ENCODE assay signal across 6 cellular contexts in the genomic region with DNA sequence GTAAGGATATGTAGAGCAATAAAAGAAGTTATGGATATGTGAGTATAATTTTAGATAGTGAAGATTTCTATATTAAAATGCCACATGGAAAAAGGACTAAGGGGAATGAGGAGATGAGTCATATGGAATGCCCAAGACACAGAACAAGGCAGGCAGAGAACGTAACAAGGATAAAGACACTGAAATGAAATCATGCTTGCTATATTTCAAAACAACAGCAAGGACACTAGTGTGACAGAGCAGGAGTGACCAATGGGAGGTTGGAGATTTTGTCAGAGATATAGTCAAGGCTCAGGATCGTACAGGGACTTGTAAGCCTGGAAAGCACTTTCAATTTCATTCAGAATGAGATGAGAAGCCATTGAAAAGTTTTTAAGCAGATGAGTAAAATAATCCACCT.
DNase-seq lines count a peak whose midpoint lies in the region; FAIRE-seq and TF ChIP-seq lines count a peak whose summit lies in the region.
"Not testable (repeated sequence)": the region's sequence is repeated elsewhere in the genome, so short reads cannot be mapped to it uniquely, and the experiment has no call there.

No MANE protein-coding gene starts in this region.

- not testable (repeated sequence) for H3K4me2 ChIP-seq in trophoblast cell (ENCODE audit: low read length)

- H3K9me3 ChIP-seq in trophoblast cell (ENCODE audit: insufficient read depth, low read depth, low read length): not testable (repeated sequence)

- H3K4me3 Mint-ChIP-seq in MCF 10A (ENCODE audit: unreplicated experiment): peak overlapping the region; percentile 72
- not testable (repeated sequence) for H3K4me3 Mint-ChIP-seq in glutamatergic neuron (ENCODE audit: unreplicated experiment)

- TF ChIP-seq CTCF in MCF 10A (IDR thresholded peaks at IDR 0.05; ENCODE audit: unreplicated experiment); epithelial cell of esophagus (IDR thresholded peaks at IDR 0.05; ENCODE audit: insufficient read depth, low read depth, low read length, missing control alignments); glutamatergic neuron (IDR thresholded peaks at IDR 0.05; ENCODE audit: partially characterized antibody, unreplicated experiment): not testable (repeated sequence)

- H3K14ac ChIP-seq in trophoblast cell (ENCODE audit: low read length): not testable (repeated sequence)

- DNase-seq in HTR-8/SVneo (ENCODE audit: insufficient read length, low spot score) (peak; percentile 1), OCI-M1 (lab: John Stamatoyannopoulos, UW) (peak; percentile 54), epithelial cell of esophagus (ENCODE audit: low read depth) (peak; percentile 39), trophoblast cell (peak; percentile 7 to 46)
- not testable (repeated sequence) for DNase-seq in MCF 10A (ENCODE audit: unreplicated experiment); glutamatergic neuron

- not testable (repeated sequence) for H3K27ac ChIP-seq in trophoblast cell (ENCODE audit: low read depth, low read length)

- H4K12ac ChIP-seq in trophoblast cell (ENCODE audit: low read depth, low read length): not testable (repeated sequence)

- not testable (repeated sequence) for H3K4me1 ChIP-seq in trophoblast cell (ENCODE audit: control insufficient read depth in 1 of 2, insufficient read depth in 2 of 2, low read length in 2 of 2)

- H3K4me3 ChIP-seq in epithelial cell of esophagus (ENCODE audit: low read length); trophoblast cell (ENCODE audit: low read depth, low read length): not testable (repeated sequence)

- H2BK12ac ChIP-seq in trophoblast cell (ENCODE audit: low read length): not testable (repeated sequence)

- H3K36me3 Mint-ChIP-seq in MCF 10A (ENCODE audit: insufficient read depth, unreplicated experiment); glutamatergic neuron (ENCODE audit: unreplicated experiment): not testable (repeated sequence)

- H3K9me3 Mint-ChIP-seq in MCF 10A (ENCODE audit: unreplicated experiment); glutamatergic neuron (ENCODE audit: unreplicated experiment): not testable (repeated sequence)

- H3K36me3 ChIP-seq in trophoblast cell (ENCODE audit: control insufficient read depth in 1 of 2, insufficient read depth in 2 of 2, low read length in 2 of 2): not testable (repeated sequence)

- intact Hi-C loops in MCF 10A (cut with micrococcal nuclease): not testable (repeated sequence)

- H3K79me2 ChIP-seq in trophoblast cell (ENCODE audit: control insufficient read depth, insufficient read depth, low read length, poor library complexity): not testable (repeated sequence)

- peak overlapping the region; percentile 90 for H3K27ac Mint-ChIP-seq in MCF 10A (ENCODE audit: low read depth, unreplicated experiment)
- peak overlapping the region; percentile 72 for H3K27ac Mint-ChIP-seq in glutamatergic neuron (ENCODE audit: unreplicated experiment)

- peaks cover 14% of the 10 kb centered on the region for H3K4me1 Mint-ChIP-seq in MCF 10A (ENCODE audit: insufficient read depth, unreplicated experiment)
- peaks cover 10% of the 10 kb centered on the region for H3K4me1 Mint-ChIP-seq in glutamatergic neuron (ENCODE audit: low read depth, unreplicated experiment)

- not testable (repeated sequence) for H2AFZ ChIP-seq in trophoblast cell (ENCODE audit: insufficient read depth, low read length, poor library complexity)

- H2BK120ac ChIP-seq in trophoblast cell (ENCODE audit: insufficient read depth, low read length, poor library complexity): not testable (repeated sequence)

- POLR2A ChIA-PET in MCF 10A (lab: Yijun Ruan, JAX): not testable (repeated sequence)

- H2AK5ac ChIP-seq in trophoblast cell (ENCODE audit: low read length): not testable (repeated sequence)

- not testable (repeated sequence) for H3K18ac ChIP-seq in trophoblast cell (ENCODE audit: low read length)

- H3K27me3 Mint-ChIP-seq in MCF 10A (ENCODE audit: insufficient read depth, unreplicated experiment); glutamatergic neuron (ENCODE audit: unreplicated experiment): not testable (repeated sequence)

- H3K9ac ChIP-seq in trophoblast cell (ENCODE audit: low read length): not testable (repeated sequence)

- H3K79me1 ChIP-seq in trophoblast cell (ENCODE audit: low read length): not testable (repeated sequence)

- H4K91ac ChIP-seq in trophoblast cell (ENCODE audit: low read depth, low read length): not testable (repeated sequence)

- H3K27me3 ChIP-seq in trophoblast cell (ENCODE audit: insufficient read depth, low read length): not testable (repeated sequence)

- H3K4ac ChIP-seq in trophoblast cell (ENCODE audit: low read depth, low read length): not testable (repeated sequence)

- CTCF ChIA-PET in MCF 10A (lab: Yijun Ruan, JAX): not testable (repeated sequence)

- WGBS in trophoblast cell (ENCODE audit: extremely low coverage, insufficient coverage, insufficient read length): no CpG with 5 or more reads among the region's 2 CpGs

- H3K23ac ChIP-seq in trophoblast cell (ENCODE audit: low read length): not testable (repeated sequence)

- BruUV-seq in MCF 10A (replicated peaks; lab: Mats Ljungman, UMichigan): not testable (repeated sequence)

- not testable (repeated sequence) for H4K8ac ChIP-seq in trophoblast cell (ENCODE audit: low read depth, low read length)

- FAIRE-seq in HTR-8/SVneo (lab: Jason Lieb, UNC): not testable (repeated sequence)

- not testable (repeated sequence) for H2BK5ac ChIP-seq in trophoblast cell (ENCODE audit: low read depth, low read length, poor library complexity)
